Comparison of ENCODE assay signal across 30 cellular contexts in genomic region chr13:112926003-112926402, GRCh38.
"Had no signal": no experiment of that assay in that cellular context is flagged by ENCODE, and none has a peak within 500 bp of the region (broad histone marks: within the 10 kb centered on the region; RNA-seq: fewer than 3 reads in every experiment).

No MANE protein-coding gene starts in this region.

- H3K27ac ChIP-seq: neutrophil, ovary, parathyroid adenoma, psoas muscle, skin epidermis, spleen, stomach, thoracic aorta, thyroid gland, tibial nerve, uterus had no signal

- H3K27me3 Mint-ChIP-seq: progenitor cell of endocrine pancreas, type B pancreatic cell had no signal

- H3K4me1 ChIP-seq: psoas muscle, uterus had no signal

- H2AFZ ChIP-seq: parathyroid adenoma had no signal

- H3K27ac Mint-ChIP-seq: naive thymus-derived CD8-positive, alpha-beta T cell; natural killer cell treated with Interleukin-12 subunit alpha and Interleukin-12 subunit beta and Interleukin-15 and Interleukin-18, amount 100 ng/mL, for 72 hours; nephron progenitor cell; progenitor cell of endocrine pancreas; stimulated activated naive B cell treated with anti-CD40 and anti-IgM and Interleukin-4, amounts not matched to agents 10 μg/mL and 1 μg/mL and 100 μg/mL, for 72 hours; stimulated activated naive CD8-positive, alpha-beta T cell treated with anti-CD3 and anti-CD28 coated beads, Interleukin-15, Interleukin-2, amounts not matched to agents 100 ng/mL and 50 ng/mL, for 24 hours; type B pancreatic cell had no signal

- H3K4me2 ChIP-seq: smooth muscle cell had no signal

- H3K4me1 Mint-ChIP-seq: neural crest cell had no signal

- H3K36me3 ChIP-seq: neutrophil, ovary, spleen, stomach, thoracic aorta, thyroid gland, tibial nerve, uterus had no signal

- H3K79me2 ChIP-seq: parathyroid adenoma had no signal

- H3K9me3 Mint-ChIP-seq: naive thymus-derived CD8-positive, alpha-beta T cell; natural killer cell treated with Interleukin-12 subunit alpha and Interleukin-12 subunit beta and Interleukin-15 and Interleukin-18, amount 100 ng/mL, for 72 hours; neural crest cell; stimulated activated naive CD8-positive, alpha-beta T cell treated with anti-CD3 and anti-CD28 coated beads, Interleukin-15, Interleukin-2, amounts not matched to agents 100 ng/mL and 50 ng/mL, for 24 hours; type B pancreatic cell had no signal

- DNase-seq: naive thymus-derived CD8-positive, alpha-beta T cell; nephron progenitor cell; nucleus accumbens; posterior cingulate gyrus; psoas muscle; right cardiac atrium; spleen; stimulated activated CD4-positive, alpha-beta T cell treated with anti-CD3 and anti-CD28 coated beads, Interleukin-12 subunit alpha, Interleukin-12 subunit beta, amount 100 ng/mL, for 4 hours; stimulated activated CD4-positive, alpha-beta T cell treated with anti-CD3 and anti-CD28 coated beads, Interleukin-1b, Interleukin-23, amount 100 ng/mL, for 48 hours; stimulated activated CD4-positive, alpha-beta T cell treated with anti-CD3 and anti-CD28 coated beads, Interleukin-4, amount 100 ng/mL, for 1 hour; stimulated activated CD4-positive, alpha-beta T cell treated with anti-CD3 and anti-CD28 coated beads, Interleukin-4, amount 100 ng/mL, for 4 hours; stimulated activated CD8-positive, alpha-beta memory T cell treated with anti-CD3 and anti-CD28 coated beads, Interleukin-4, amount 100 ng/mL, for 48 hours; stimulated activated naive B cell treated with anti-CD40 and anti-IgM and Interleukin-4, amounts not matched to agents 10 μg/mL and 1 μg/mL and 100 μg/mL, for 72 hours; stimulated activated naive CD4-positive, alpha-beta T cell treated with Interleukin-2 at 50 U/mL for 16 hours; stomach; thyroid gland; uterus had no signal

- ATAC-seq: naive thymus-derived CD8-positive, alpha-beta T cell; psoas muscle; right cardiac atrium; sciatic nerve; stimulated activated naive B cell treated with anti-CD40 and anti-IgM and Interleukin-4, amounts not matched to agents 10 μg/mL and 1 μg/mL and 100 μg/mL, for 72 hours had no signal

- H3K36me3 Mint-ChIP-seq: naive thymus-derived CD8-positive, alpha-beta T cell; natural killer cell treated with Interleukin-12 subunit alpha and Interleukin-12 subunit beta and Interleukin-15 and Interleukin-18, amount 100 ng/mL, for 72 hours; type B pancreatic cell had no signal

- H3K9ac ChIP-seq: parathyroid adenoma had no signal

- H3K27me3 ChIP-seq: ovary, thyroid gland, uterus had no signal

- H3K4me3 ChIP-seq: ovary, psoas muscle, skin epidermis, smooth muscle cell, spleen, stomach, thoracic aorta, thyroid gland, tibial nerve, uterus had no signal

- H3K9me3 ChIP-seq: neutrophil, ovary, psoas muscle, thoracic aorta, thyroid gland, uterus had no signal

- H3K4me3 Mint-ChIP-seq: naive thymus-derived CD8-positive, alpha-beta T cell; natural killer cell treated with Interleukin-12 subunit alpha and Interleukin-12 subunit beta and Interleukin-15 and Interleukin-18, amount 100 ng/mL, for 72 hours; nephron progenitor cell; neural crest cell; stimulated activated naive B cell treated with anti-CD40 and anti-IgM and Interleukin-4, amounts not matched to agents 10 μg/mL and 1 μg/mL and 100 μg/mL, for 72 hours; stimulated activated naive CD8-positive, alpha-beta T cell treated with anti-CD3 and anti-CD28 coated beads, Interleukin-15, Interleukin-2, amounts not matched to agents 100 ng/mL and 50 ng/mL, for 24 hours; type B pancreatic cell had no signal
